In genomic region chr4:139223682-139224317, GRCh38 we compare ENCODE assay signal across 9 cellular contexts. TPM values are rescaled to one million over a fixed set of nuclear protein-coding genes. Genes with fewer than 3 reads are reported as not detected.
DNase-seq lines count a peak whose midpoint lies in the region; ATAC-seq and TF ChIP-seq lines count a peak whose summit lies in the region.
"Had no signal": no experiment of that assay in that cellular context is flagged by ENCODE, and none has a peak within 500 bp of the region (broad histone marks: within the 10 kb centered on the region; RNA-seq: fewer than 3 reads in every experiment).

No MANE protein-coding gene starts in this region.

- H3K27me3 ChIP-seq in right cardiac atrium (ENCODE audit: control insufficient read depth, insufficient read depth) = no peaks in the 10 kb centered on the region
- H3K27me3 ChIP-seq in effector memory CD4-positive, alpha-beta T cell (replicated peaks; ENCODE audit: control insufficient read depth, insufficient read depth, low read length, poor library complexity, severe bottlenecking) = no peaks in the 10 kb centered on the region
- H3K27me3 ChIP-seq in CD8-positive, alpha-beta T cell (ENCODE audit: insufficient read depth, low read length) = no peaks in the 10 kb centered on the region
- no peaks in the 10 kb centered on the region for H3K27me3 ChIP-seq in upper lobe of right lung

- POLR2A ChIA-PET in CD8-positive, alpha-beta T cell (lab: Charles Lee) = no interaction called here

- WGBS in right cardiac atrium = 65% methylated on average over 2 of the region's 2 CpGs

- peak overlapping the region; percentile 7 for H3K27ac Mint-ChIP-seq in activated T-helper 1 cell treated with anti-CD3 and anti-CD28 coated beads, Interleukin-12 subunit alpha, Interleukin-12 subunit beta, Interleukin-2, Interleukin-4 antibody, amounts not matched to agents 30 ng/mL and 10 ng/mL and 1 ng/mL, durations not matched to agents 14 hours and 24 hours and 36 hours
- no peak overlapping the region for H3K27ac Mint-ChIP-seq in CD8-positive, alpha-beta T cell
- H3K27ac Mint-ChIP-seq: naive thymus-derived CD4-positive, alpha-beta T cell had no signal

- H3K4me1 Mint-ChIP-seq in activated T-helper 1 cell treated with anti-CD3 and anti-CD28 coated beads, Interleukin-12 subunit alpha, Interleukin-12 subunit beta, Interleukin-2, Interleukin-4 antibody, amounts not matched to agents 30 ng/mL and 10 ng/mL and 1 ng/mL, durations not matched to agents 14 hours and 24 hours and 36 hours (ENCODE audit: low read depth) = peaks cover 16% of the 10 kb centered on the region
- H3K4me1 Mint-ChIP-seq in CD8-positive, alpha-beta T cell (ENCODE audit: low read depth) = peaks cover 8% of the 10 kb centered on the region

- H3K4me3 Mint-ChIP-seq in activated T-helper 1 cell treated with anti-CD3 and anti-CD28 coated beads, Interleukin-12 subunit alpha, Interleukin-12 subunit beta, Interleukin-2, Interleukin-4 antibody, amounts not matched to agents 30 ng/mL and 10 ng/mL and 1 ng/mL, durations not matched to agents 14 hours and 24 hours and 36 hours = no peak overlapping the region
- H3K4me3 Mint-ChIP-seq in CD8-positive, alpha-beta T cell = no peak overlapping the region
- H3K4me3 Mint-ChIP-seq: naive thymus-derived CD4-positive, alpha-beta T cell had no signal

- H3K4me3 ChIP-seq in right cardiac atrium (ENCODE audit: low read length) = no peak overlapping the region
- no peak overlapping the region for H3K4me3 ChIP-seq in effector memory CD4-positive, alpha-beta T cell (ENCODE audit: insufficient read depth, low read depth, low read length, poor library complexity, severe bottlenecking)
- no peak overlapping the region for H3K4me3 ChIP-seq in CD8-positive, alpha-beta T cell (ENCODE audit: low read depth, low read length)
- H3K4me3 ChIP-seq in upper lobe of right lung = no peak overlapping the region

- CTCF ChIA-PET in CD8-positive, alpha-beta T cell (lab: Charles Lee) = interaction anchor here (0.8 to 1.9 kb wide), 6 partner anchors 13 to 193 kb away, joined by 3 to 9 read pairs (median 3); no protein-coding TSS in a partner anchor

- H3K36me3 Mint-ChIP-seq in activated T-helper 1 cell treated with anti-CD3 and anti-CD28 coated beads, Interleukin-12 subunit alpha, Interleukin-12 subunit beta, Interleukin-2, Interleukin-4 antibody, amounts not matched to agents 30 ng/mL and 10 ng/mL and 1 ng/mL, durations not matched to agents 14 hours and 24 hours and 36 hours (ENCODE audit: low read depth) = no peaks in the 10 kb centered on the region
- no peaks in the 10 kb centered on the region for H3K36me3 Mint-ChIP-seq in CD8-positive, alpha-beta T cell
- H3K36me3 Mint-ChIP-seq: naive thymus-derived CD4-positive, alpha-beta T cell had no signal

- intact Hi-C loops in activated T-helper 1 cell treated with anti-CD3 and anti-CD28 coated beads, Interleukin-12 subunit alpha, Interleukin-12 subunit beta, Interleukin-2, Interleukin-4 antibody, amounts not matched to agents 30 ng/mL and 10 ng/mL and 1 ng/mL, durations not matched to agents 14 hours and 24 hours and 36 hours (cut with micrococcal nuclease) = no loop called here
- intact Hi-C loops in right cardiac atrium (cut with DNase I) (no loop called here), upper lobe of right lung (cut with DNase I) (no loop called here)
- intact Hi-C loops in CD8-positive, alpha-beta T cell (cut with DNase I, micrococcal nuclease) = no loop called here

- H3K9me3 ChIP-seq in right cardiac atrium (ENCODE audit: control insufficient read depth, low read length) (no peaks in the 10 kb centered on the region), upper lobe of right lung (no peaks in the 10 kb centered on the region)
- no peaks in the 10 kb centered on the region for H3K9me3 ChIP-seq in effector memory CD4-positive, alpha-beta T cell (ENCODE audit: control insufficient read depth, low read length)
- no peaks in the 10 kb centered on the region for H3K9me3 ChIP-seq in CD8-positive, alpha-beta T cell (ENCODE audit: low read length)

- peak; percentile 73 for ATAC-seq in HG02885 (IDR thresholded peaks at IDR 0.05; ENCODE audit: poor library complexity, unreplicated experiment)
- ATAC-seq in right cardiac atrium = peak in 1 of 2 donors; percentile 41
- ATAC-seq in HG03469 (IDR thresholded peaks at IDR 0.05; ENCODE audit: unreplicated experiment) = no peak
- no peak for ATAC-seq in CD8-positive, alpha-beta T cell
- no peak for ATAC-seq in upper lobe of right lung
- ATAC-seq: naive thymus-derived CD4-positive, alpha-beta T cell had no signal

- H3K4me1 ChIP-seq in right cardiac atrium (ENCODE audit: control insufficient read depth, insufficient read depth, low read length) = no peaks in the 10 kb centered on the region
- no peaks in the 10 kb centered on the region for H3K4me1 ChIP-seq in effector memory CD4-positive, alpha-beta T cell (ENCODE audit: control insufficient read depth, insufficient read depth, low read length, poor library complexity, severe bottlenecking)
- no peaks in the 10 kb centered on the region for H3K4me1 ChIP-seq in CD8-positive, alpha-beta T cell (ENCODE audit: insufficient read depth, low read length)
- no peaks in the 10 kb centered on the region for H3K4me1 ChIP-seq in upper lobe of right lung

- no peak for TF ChIP-seq CTCF in CD8-positive, alpha-beta T cell (IDR thresholded peaks at IDR 0.05)
- no peak for TF ChIP-seq CTCF in upper lobe of right lung (IDR thresholded peaks at IDR 0.05)

- no peaks in the 10 kb centered on the region for H3K36me3 ChIP-seq in effector memory CD4-positive, alpha-beta T cell (ENCODE audit: control insufficient read depth, insufficient read depth, low read length)
- H3K36me3 ChIP-seq in CD8-positive, alpha-beta T cell (ENCODE audit: insufficient read depth, low read length) = no peaks in the 10 kb centered on the region
- H3K36me3 ChIP-seq in upper lobe of right lung = no peaks in the 10 kb centered on the region

- peak; percentile 20 for DNase-seq in GM03348 (ENCODE audit: low spot score)
- no peak for DNase-seq in activated T-helper 1 cell treated with anti-CD3 and anti-CD28 coated beads, Interleukin-12 subunit alpha, Interleukin-12 subunit beta, Interleukin-2, Interleukin-4 antibody, amounts not matched to agents 30 ng/mL and 10 ng/mL and 1 ng/mL, durations not matched to agents 14 hours and 24 hours and 36 hours (ENCODE audit: low spot score)
- peak; percentile 44 to 80 (median 66) for DNase-seq in right cardiac atrium
- DNase-seq in effector memory CD4-positive, alpha-beta T cell = no peak
- DNase-seq in CD8-positive, alpha-beta T cell = no peak
- DNase-seq in upper lobe of right lung = no peak
- DNase-seq: naive thymus-derived CD4-positive, alpha-beta T cell had no signal

- no peaks in the 10 kb centered on the region for H3K9me3 Mint-ChIP-seq in activated T-helper 1 cell treated with anti-CD3 and anti-CD28 coated beads, Interleukin-12 subunit alpha, Interleukin-12 subunit beta, Interleukin-2, Interleukin-4 antibody, amounts not matched to agents 30 ng/mL and 10 ng/mL and 1 ng/mL, durations not matched to agents 14 hours and 24 hours and 36 hours
- no peaks in the 10 kb centered on the region for H3K9me3 Mint-ChIP-seq in CD8-positive, alpha-beta T cell
- H3K9me3 Mint-ChIP-seq: naive thymus-derived CD4-positive, alpha-beta T cell had no signal

- H3K27me3 Mint-ChIP-seq in activated T-helper 1 cell treated with anti-CD3 and anti-CD28 coated beads, Interleukin-12 subunit alpha, Interleukin-12 subunit beta, Interleukin-2, Interleukin-4 antibody, amounts not matched to agents 30 ng/mL and 10 ng/mL and 1 ng/mL, durations not matched to agents 14 hours and 24 hours and 36 hours (ENCODE audit: insufficient read depth) = no peaks in the 10 kb centered on the region
- no peaks in the 10 kb centered on the region for H3K27me3 Mint-ChIP-seq in CD8-positive, alpha-beta T cell (ENCODE audit: low read depth)
- H3K27me3 Mint-ChIP-seq: naive thymus-derived CD4-positive, alpha-beta T cell had no signal

- H3K27ac ChIP-seq in right cardiac atrium (ENCODE audit: low read length) (no peak overlapping the region), upper lobe of right lung (no peak overlapping the region)
- H3K27ac ChIP-seq in effector memory CD4-positive, alpha-beta T cell (ENCODE audit: insufficient read depth, low read length, poor library complexity, severe bottlenecking) = no peak overlapping the region
- H3K27ac ChIP-seq in CD8-positive, alpha-beta T cell (ENCODE audit: low read depth, low read length) = no peak overlapping the region

RNA-seq across cellular contexts. Expression of gene ELF2, which starts 46.8 kb away (rescaled TPM):
- 26.3 and 29.3 TPM in 2 replicates for total RNA-seq in activated T-helper 1 cell treated with anti-CD3 and anti-CD28 coated beads, Interleukin-12 subunit alpha, Interleukin-12 subunit beta, Interleukin-2, Interleukin-4 antibody, amounts not matched to agents 30 ng/mL and 10 ng/mL and 1 ng/mL, durations not matched to agents 14 hours and 24 hours and 36 hours
- total RNA-seq in right cardiac atrium (10 to 100 TPM; 40.0 to 44.0 (median 42.8) TPM), upper lobe of right lung (48.2 TPM)
- polyA plus RNA-seq in right cardiac atrium = 15.6 TPM
- 10 to 100 TPM; 77.1 to 79.9 TPM for total RNA-seq in CD8-positive, alpha-beta T cell

RNA-seq across cellular contexts. Expression of gene MGARP, which starts 56.2 kb away (rescaled TPM):
- 0.15 TPM in 1 of 2 replicates, not detected in the other for total RNA-seq in activated T-helper 1 cell treated with anti-CD3 and anti-CD28 coated beads, Interleukin-12 subunit alpha, Interleukin-12 subunit beta, Interleukin-2, Interleukin-4 antibody, amounts not matched to agents 30 ng/mL and 10 ng/mL and 1 ng/mL, durations not matched to agents 14 hours and 24 hours and 36 hours
- total RNA-seq in right cardiac atrium = 1 to 10 TPM; 1.3 to 3.3 (median 1.8) TPM
- polyA plus RNA-seq in right cardiac atrium = 7.1 TPM
- not detected for total RNA-seq in CD8-positive, alpha-beta T cell
- 0.75 TPM for total RNA-seq in upper lobe of right lung

Comparison
In these comparisons a context has a peak if more than half of its experiments do, and no peak if none do; other contexts are left out.
1. DNase-seq: peak in GM03348 (single experiment) and right cardiac atrium (3 of 3); none in activated T-helper 1 cell treated with anti-CD3 and anti-CD28 coated beads, Interleukin-12 subunit alpha, Interleukin-12 subunit beta, Interleukin-2, Interleukin-4 antibody, amounts not matched to agents 30 ng/mL and 10 ng/mL and 1 ng/mL, durations not matched to agents 14 hours and 24 hours and 36 hours (single experiment), effector memory CD4-positive, alpha-beta T cell (0 of 3), CD8-positive, alpha-beta T cell (0 of 7) and upper lobe of right lung (single experiment).